ENCODE assay signal across 12 cellular contexts in the genomic region with DNA sequence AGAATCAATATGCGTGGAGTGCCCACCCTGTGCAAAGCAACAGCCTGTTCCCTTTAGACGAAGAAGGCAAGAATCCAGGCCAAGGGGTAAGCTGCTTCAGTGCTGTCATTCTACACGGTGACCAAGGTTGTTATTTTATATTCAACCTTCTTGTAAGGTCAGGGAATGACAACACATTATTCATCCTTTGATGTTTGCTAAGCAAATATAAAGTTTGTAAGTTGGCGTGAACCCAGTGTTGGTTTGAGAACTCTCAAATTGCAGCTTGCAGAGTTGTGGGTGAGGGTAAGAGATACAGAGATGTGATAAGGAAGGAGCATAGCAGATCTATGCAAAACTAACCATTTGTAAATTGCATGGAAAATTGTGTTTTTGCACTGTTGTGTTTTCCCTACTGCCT.
DNase-seq lines count a peak whose midpoint lies in the region; ATAC-seq and TF ChIP-seq lines count a peak whose summit lies in the region.
"Had no signal": no experiment of that assay in that cellular context is flagged by ENCODE, and none has a peak within 500 bp of the region (broad histone marks: within the 10 kb centered on the region; RNA-seq: fewer than 3 reads in every experiment).

No MANE protein-coding gene starts in this region.

- intact Hi-C loops in left colon (cut with DNase I, micrococcal nuclease) = no loop called here
- intact Hi-C loops in upper lobe of right lung (cut with DNase I) = no loop called here
- intact Hi-C loops in activated naive CD4-positive, alpha-beta T cell treated with anti-CD3 and anti-CD28 coated beads for 36 hours (cut with micrococcal nuclease) = no loop called here

- H3K36me3 ChIP-seq in upper lobe of right lung = no peaks in the 10 kb centered on the region
- H3K36me3 ChIP-seq: breast epithelium had no signal

- DNase-seq in activated naive CD8-positive, alpha-beta T cell treated with anti-CD3 and anti-CD28 coated beads for 36 hours = no peak
- DNase-seq in T-helper 2 cell treated with Interferon-gamma antibody and Interleukin-4, amounts not matched to agents 5 μg/mL and 100 μg/mL, for 36 hours (ENCODE audit: low spot score) = no peak
- DNase-seq in left colon (no peak), upper lobe of right lung (no peak), epidermal melanocyte (ENCODE audit: insufficient read length, low spot score) (no peak), AG20443 (ENCODE audit: low spot score) (no peak)
- no peak for DNase-seq in activated naive CD4-positive, alpha-beta T cell treated with anti-CD3 and anti-CD28 coated beads for 36 hours
- DNase-seq: activated CD4-positive, alpha-beta T cell treated with anti-CD3 and anti-CD28 coated beads, Interleukin-2, amount 50 U/mL, for 1 hour; activated effector memory CD4-positive, alpha-beta T cell treated with anti-CD3 and anti-CD28 coated beads, Interleukin-2, amount 50 U/mL, for 16 hours; DND-41 had no signal

- peak overlapping the region; percentile 80 for H3K27ac Mint-ChIP-seq in activated naive CD8-positive, alpha-beta T cell
- no peak overlapping the region for H3K27ac Mint-ChIP-seq in activated naive CD8-positive, alpha-beta T cell treated with anti-CD3 and anti-CD28 coated beads for 36 hours
- H3K27ac Mint-ChIP-seq in T-helper 2 cell treated with Interferon-gamma antibody and Interleukin-4, amounts not matched to agents 5 μg/mL and 100 μg/mL, for 36 hours = peak overlapping the region; percentile 73
- H3K27ac Mint-ChIP-seq in activated naive CD4-positive, alpha-beta T cell treated with anti-CD3 and anti-CD28 coated beads for 36 hours = no peak overlapping the region

- H3K4me3 ChIP-seq in upper lobe of right lung = no peak overlapping the region
- H3K4me3 ChIP-seq: breast epithelium had no signal

- H3K4me3 Mint-ChIP-seq in activated naive CD8-positive, alpha-beta T cell = peak overlapping the region; percentile 36
- H3K4me3 Mint-ChIP-seq in activated naive CD8-positive, alpha-beta T cell treated with anti-CD3 and anti-CD28 coated beads for 36 hours = no peak overlapping the region
- H3K4me3 Mint-ChIP-seq in T-helper 2 cell treated with Interferon-gamma antibody and Interleukin-4, amounts not matched to agents 5 μg/mL and 100 μg/mL, for 36 hours = peak overlapping the region; percentile 25
- H3K4me3 Mint-ChIP-seq in activated naive CD4-positive, alpha-beta T cell treated with anti-CD3 and anti-CD28 coated beads for 36 hours = no peak overlapping the region

- peaks cover 67% of the 10 kb centered on the region for H3K4me1 Mint-ChIP-seq in activated naive CD8-positive, alpha-beta T cell (ENCODE audit: low read depth)
- peaks cover 48% of the 10 kb centered on the region for H3K4me1 Mint-ChIP-seq in activated naive CD8-positive, alpha-beta T cell treated with anti-CD3 and anti-CD28 coated beads for 36 hours
- peaks cover 54% of the 10 kb centered on the region for H3K4me1 Mint-ChIP-seq in T-helper 2 cell treated with Interferon-gamma antibody and Interleukin-4, amounts not matched to agents 5 μg/mL and 100 μg/mL, for 36 hours (ENCODE audit: low read depth)
- peaks cover 25% of the 10 kb centered on the region for H3K4me1 Mint-ChIP-seq in activated naive CD4-positive, alpha-beta T cell treated with anti-CD3 and anti-CD28 coated beads for 36 hours (ENCODE audit: low read depth)

- peaks cover 3% of the 10 kb centered on the region for H3K36me3 Mint-ChIP-seq in activated naive CD8-positive, alpha-beta T cell
- peaks cover 36% of the 10 kb centered on the region for H3K36me3 Mint-ChIP-seq in activated naive CD8-positive, alpha-beta T cell treated with anti-CD3 and anti-CD28 coated beads for 36 hours
- H3K36me3 Mint-ChIP-seq in T-helper 2 cell treated with Interferon-gamma antibody and Interleukin-4, amounts not matched to agents 5 μg/mL and 100 μg/mL, for 36 hours (ENCODE audit: low read depth) = no peaks in the 10 kb centered on the region
- H3K36me3 Mint-ChIP-seq in activated naive CD4-positive, alpha-beta T cell treated with anti-CD3 and anti-CD28 coated beads for 36 hours (ENCODE audit: low read depth) = no peaks in the 10 kb centered on the region

- no peak overlapping the region for H3K27ac ChIP-seq in upper lobe of right lung
- H3K27ac ChIP-seq: breast epithelium had no signal

- TF ChIP-seq CTCF in upper lobe of right lung (IDR thresholded peaks at IDR 0.05) = no peak

- H3K27me3 ChIP-seq in upper lobe of right lung = no peaks in the 10 kb centered on the region

- H3K27me3 Mint-ChIP-seq in activated naive CD8-positive, alpha-beta T cell = no peaks in the 10 kb centered on the region
- no peaks in the 10 kb centered on the region for H3K27me3 Mint-ChIP-seq in activated naive CD8-positive, alpha-beta T cell treated with anti-CD3 and anti-CD28 coated beads for 36 hours
- no peaks in the 10 kb centered on the region for H3K27me3 Mint-ChIP-seq in T-helper 2 cell treated with Interferon-gamma antibody and Interleukin-4, amounts not matched to agents 5 μg/mL and 100 μg/mL, for 36 hours (ENCODE audit: low read depth)
- no peaks in the 10 kb centered on the region for H3K27me3 Mint-ChIP-seq in activated naive CD4-positive, alpha-beta T cell treated with anti-CD3 and anti-CD28 coated beads for 36 hours (ENCODE audit: low read depth)

- no peaks in the 10 kb centered on the region for H3K9me3 Mint-ChIP-seq in activated naive CD8-positive, alpha-beta T cell (ENCODE audit: low read depth)
- peaks cover 6% of the 10 kb centered on the region for H3K9me3 Mint-ChIP-seq in activated naive CD8-positive, alpha-beta T cell treated with anti-CD3 and anti-CD28 coated beads for 36 hours
- H3K9me3 Mint-ChIP-seq in T-helper 2 cell treated with Interferon-gamma antibody and Interleukin-4, amounts not matched to agents 5 μg/mL and 100 μg/mL, for 36 hours = peaks cover 4% of the 10 kb centered on the region
- no peaks in the 10 kb centered on the region for H3K9me3 Mint-ChIP-seq in activated naive CD4-positive, alpha-beta T cell treated with anti-CD3 and anti-CD28 coated beads for 36 hours

- peaks cover 19% of the 10 kb centered on the region for H3K4me1 ChIP-seq in upper lobe of right lung
- H3K4me1 ChIP-seq: breast epithelium had no signal

- H3K9me3 ChIP-seq in upper lobe of right lung = no peaks in the 10 kb centered on the region
- H3K9me3 ChIP-seq: breast epithelium had no signal

- ATAC-seq in left colon (peak; percentile 91), upper lobe of right lung (peak; percentile 56)

- CTCF ChIA-PET in activated naive CD4-positive, alpha-beta T cell treated with anti-CD3 and anti-CD28 coated beads for 36 hours (lab: Charles Lee) = no interaction called here

Comparison
In these comparisons a context has a peak if more than half of its experiments do, and no peak if none do; other contexts are left out.
1. H3K27ac Mint-ChIP-seq: peak in activated naive CD8-positive, alpha-beta T cell (single experiment) and T-helper 2 cell treated with Interferon-gamma antibody and Interleukin-4, amounts not matched to agents 5 μg/mL and 100 μg/mL, for 36 hours (single experiment); none in activated naive CD8-positive, alpha-beta T cell treated with anti-CD3 and anti-CD28 coated beads for 36 hours (single experiment) and activated naive CD4-positive, alpha-beta T cell treated with anti-CD3 and anti-CD28 coated beads for 36 hours (single experiment).
2. H3K4me3 Mint-ChIP-seq: peak in activated naive CD8-positive, alpha-beta T cell (single experiment) and T-helper 2 cell treated with Interferon-gamma antibody and Interleukin-4, amounts not matched to agents 5 μg/mL and 100 μg/mL, for 36 hours (single experiment); none in activated naive CD8-positive, alpha-beta T cell treated with anti-CD3 and anti-CD28 coated beads for 36 hours (single experiment) and activated naive CD4-positive, alpha-beta T cell treated with anti-CD3 and anti-CD28 coated beads for 36 hours (single experiment).